ENCODE assay signal across 8 cellular contexts in the genomic region with DNA sequence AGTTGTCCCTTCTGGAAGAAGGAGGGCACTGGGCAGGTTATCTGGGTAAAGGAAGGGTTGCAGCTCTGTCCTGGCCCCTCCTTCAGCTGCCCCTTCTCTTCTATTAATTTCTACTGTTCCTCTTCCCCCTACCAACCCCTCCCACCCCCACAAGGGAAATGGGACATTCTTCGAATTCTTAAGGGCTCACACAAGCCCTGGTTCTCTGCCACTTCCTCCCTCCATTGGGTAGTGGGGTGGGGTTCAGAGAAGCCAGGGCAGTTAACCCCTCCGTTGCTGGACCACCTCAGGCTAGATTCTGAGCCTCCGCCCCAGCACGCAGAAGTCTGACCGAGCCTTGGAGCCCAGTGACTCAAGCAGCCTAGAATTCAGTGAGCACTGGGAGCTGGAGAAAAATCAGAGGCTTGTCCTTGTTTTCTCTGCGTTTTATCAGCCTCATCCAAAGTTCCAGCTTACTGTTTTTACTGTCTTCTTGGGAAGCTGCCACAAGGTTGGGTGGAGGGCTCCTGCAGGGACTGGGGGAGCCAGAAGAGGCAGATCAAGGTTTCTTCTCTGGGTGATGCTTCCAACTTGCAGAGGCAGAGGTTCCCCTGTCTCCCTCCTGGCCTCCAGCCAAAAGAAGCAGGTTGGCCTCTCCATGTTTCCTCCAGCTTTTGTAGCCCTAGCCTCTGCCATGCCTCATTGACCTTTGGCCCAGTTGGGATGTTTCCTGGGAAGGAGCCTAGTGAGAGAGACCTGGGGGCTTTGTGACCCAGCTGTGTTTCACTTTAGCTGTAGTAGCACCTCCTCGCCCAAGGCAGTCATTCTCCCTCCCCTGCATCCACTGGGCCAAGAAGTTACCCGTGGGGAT. TPM values are rescaled to one million over a fixed set of nuclear protein-coding genes. Genes with fewer than 3 reads are reported as not detected.
DNase-seq lines count a peak whose midpoint lies in the region; ATAC-seq and TF ChIP-seq lines count a peak whose summit lies in the region.

No MANE protein-coding gene starts in this region.

- H3K4me2 ChIP-seq in PC-3 (ENCODE audit: low read length) (peak overlapping the region; percentile 77), mesendoderm (ENCODE audit: low read length) (peak overlapping the region; percentile 19)

- H4K5ac ChIP-seq in mesendoderm (ENCODE audit: low read length), result no peak overlapping the region

- peak overlapping the region; percentile 84 for H3K56ac ChIP-seq in mesendoderm (ENCODE audit: low read length)

- H3K79me2 ChIP-seq in PC-3 (ENCODE audit: low read length) (peaks cover 63% of the 10 kb centered on the region), mesendoderm (ENCODE audit: control insufficient read depth, insufficient read depth, low read length) (peaks cover 58% of the 10 kb centered on the region)

- H3K79me1 ChIP-seq in mesendoderm (ENCODE audit: low read length), result peaks cover 27% of the 10 kb centered on the region

- peaks cover 10% of the 10 kb centered on the region; the same call in 1 of the 2 replicates for H3K36me3 ChIP-seq in PC-3 (ENCODE audit: low read depth, low read length)
- peaks cover 26 to 56% of the 10 kb centered on the region in 2 donors for H3K36me3 ChIP-seq in duodenal mucosa (ENCODE audit: control insufficient read depth in 1 of 2, insufficient read depth in 2 of 2, low read length in 2 of 2)
- peaks cover 2% of the 10 kb centered on the region for H3K36me3 ChIP-seq in mesendoderm (ENCODE audit: control insufficient read depth, insufficient read depth, low read length)
- no peaks in the 10 kb centered on the region; the same call in 1 of the 2 replicates for H3K36me3 ChIP-seq in BE2C

- TF ChIP-seq CTCF in PC-3 (conservative IDR thresholded peaks at IDR 0.05; ENCODE audit: low read depth, low read length), result no peak
- no peak for TF ChIP-seq CTCF in BE2C (IDR thresholded peaks at IDR 0.05; ENCODE audit: low read depth, low read length)

- no TSS peak for BruUV-seq in PC-3 (replicated peaks; lab: Mats Ljungman, UMichigan)

- H3K9me2 ChIP-seq in PC-3 (replicated peaks; ENCODE audit: low read length), result no peaks in the 10 kb centered on the region

- peak overlapping the region; percentile 84 for H3K18ac ChIP-seq in mesendoderm (ENCODE audit: low read length)

- peak; percentile 79 for ATAC-seq in PC-3
- ATAC-seq in GM18909 (IDR thresholded peaks at IDR 0.05; ENCODE audit: poor library complexity, unreplicated experiment), result no peak

- H2BK15ac ChIP-seq in mesendoderm (replicated peaks; ENCODE audit: low read depth), result no peak overlapping the region

- CTCF ChIA-PET in PC-3 (lab: Charles Lee), result no interaction called here

- peak overlapping the region; percentile 79 for H2AK5ac ChIP-seq in mesendoderm (ENCODE audit: low read length)

- H3K4me1 ChIP-seq in PC-3 (ENCODE audit: insufficient read depth, low read length) (peaks cover 30% of the 10 kb centered on the region), duodenal mucosa (ENCODE audit: control insufficient read depth in 1 of 2, insufficient read depth in 2 of 2, low read length in 2 of 2) (peaks cover 71 to 74% of the 10 kb centered on the region in 2 donors), mesendoderm (ENCODE audit: control insufficient read depth, low read depth, low read length) (peaks cover 27% of the 10 kb centered on the region), BE2C (peaks cover 10% of the 10 kb centered on the region)

- peak overlapping the region; percentile 90 for H3K23ac ChIP-seq in mesendoderm (ENCODE audit: low read length)

- H2AFZ ChIP-seq in PC-3 (ENCODE audit: low read length), result no peak overlapping the region

- H3K27me3 ChIP-seq in PC-3 (ENCODE audit: low read length), result no peaks in the 10 kb centered on the region
- H3K27me3 ChIP-seq in duodenal mucosa (ENCODE audit: control insufficient read depth in 1 of 2, insufficient read depth in 2 of 2, low read length in 2 of 2), result no peaks in the 10 kb centered on the region
- no peaks in the 10 kb centered on the region for H3K27me3 ChIP-seq in mesendoderm (ENCODE audit: insufficient read depth, low read length, poor library complexity)
- H3K27me3 ChIP-seq in BE2C, result no peaks in the 10 kb centered on the region

- intact Hi-C loops in PC-3 (cut with micrococcal nuclease), result no loop called here
- intact Hi-C loops in head of caudate nucleus (cut with DNase I), result loop anchor here (10.0 kb wide), 1 partner anchor 45 kb away; a partner anchor contains a TSS

- no peak overlapping the region for H3K4ac ChIP-seq in mesendoderm (ENCODE audit: low read depth, low read length)

- no peaks in the 10 kb centered on the region for H3K9me3 ChIP-seq in PC-3 (ENCODE audit: low read length)
- H3K9me3 ChIP-seq in duodenal mucosa (ENCODE audit: control insufficient read depth in 1 of 2, low read length in 2 of 2), result no peaks in the 10 kb centered on the region
- H3K9me3 ChIP-seq in BE2C, result no peaks in the 10 kb centered on the region

- POLR2A ChIA-PET in PC-3 (lab: Charles Lee; ENCODE audit: unreplicated experiment), result interaction anchor here (0.5 to 0.7 kb wide), 3 partner anchors 10 to 753 kb away, joined by 3 to 15 read pairs (median 9); no protein-coding TSS in a partner anchor

- no peaks in the 10 kb centered on the region for H3F3A ChIP-seq in PC-3 (ENCODE audit: low read length, unreplicated experiment)

- peak; percentile 98 for DNase-seq in ELR (ENCODE audit: low read depth)
- DNase-seq in PC-3, result peak; percentile 90
- peak; percentile 99 for DNase-seq in mesendoderm
- DNase-seq in head of caudate nucleus, result no peak
- DNase-seq in BE2C, result no peak
- no peak for DNase-seq in NCI-H1092 (lab: John Stamatoyannopoulos, UW)

- no CpG with 5 or more reads among the region's 8 CpGs for WGBS in mesendoderm (ENCODE audit: extremely low coverage, insufficient coverage, low lambda C conversion rate)

- H2BK5ac ChIP-seq in mesendoderm (ENCODE audit: low read length), result peak overlapping the region; percentile 84

- peak overlapping the region; percentile 88 for H4K8ac ChIP-seq in mesendoderm (ENCODE audit: low read depth, low read length)

- no peak overlapping the region for H2BK120ac ChIP-seq in mesendoderm (ENCODE audit: low read depth, low read length)

- no peaks in the 10 kb centered on the region for H4K20me1 ChIP-seq in PC-3 (ENCODE audit: low read length)

- H3K27ac ChIP-seq in PC-3 (ENCODE audit: low read length), result peak overlapping the region; percentile 48
- peak overlapping the region; percentile 41 for H3K27ac ChIP-seq in duodenal mucosa (ENCODE audit: low read depth, low read length)
- H3K27ac ChIP-seq in mesendoderm (ENCODE audit: low read depth, low read length), result peak overlapping the region; percentile 88

- H3K9ac ChIP-seq in PC-3 (ENCODE audit: low read length) (no peak overlapping the region), duodenal mucosa (ENCODE audit: low read depth in 1 of 2, low read length in 2 of 2) (no peak overlapping the region), mesendoderm (ENCODE audit: low read length) (peak overlapping the region; percentile 52)

- H3K4me3 ChIP-seq in PC-3 (ENCODE audit: low read length) (peak overlapping the region; percentile 50), duodenal mucosa (ENCODE audit: low read depth in 1 of 2, low read length in 2 of 2) (peak overlapping the region; percentile 30 to 32), mesendoderm (ENCODE audit: low read length) (no peak overlapping the region), BE2C (ENCODE audit: low read depth, low read length) (no peak overlapping the region)

RNA-seq across cellular contexts. Expression of a gene that starts 10.2 kb away (rescaled TPM):
- total RNA-seq in PC-3 (2014; rRNA removed), result 106 and 120 TPM in 2 replicates
- 160 TPM for polyA plus RNA-seq in mesendoderm (2013, experiment 1 of 2)
- 164 TPM for polyA plus RNA-seq in mesendoderm (2013, experiment 2 of 2)
- polyA plus RNA-seq in BE2C (2012; ENCODE audit: insufficient read depth, insufficient read length, low read depth), result 76.5 TPM

RNA-seq across cellular contexts. Expression of a gene that starts 26.6 kb away (rescaled TPM):
- 807 and 1,110 TPM in 2 replicates for total RNA-seq in PC-3 (2014; rRNA removed)
- polyA plus RNA-seq in mesendoderm (2013, experiment 1 of 2), result 4,252 TPM
- 4,329 TPM for polyA plus RNA-seq in mesendoderm (2013, experiment 2 of 2)
- 917 TPM for polyA plus RNA-seq in BE2C (2012; ENCODE audit: insufficient read depth, insufficient read length, low read depth)

RNA-seq across cellular contexts. Expression of a gene that starts 55.0 kb away (rescaled TPM):
- total RNA-seq in PC-3 (2014; rRNA removed), result 11.8 and 15.0 TPM in 2 replicates
- 13.8 TPM for polyA plus RNA-seq in mesendoderm (2013, experiment 1 of 2)
- polyA plus RNA-seq in mesendoderm (2013, experiment 2 of 2), result 14.3 TPM
- polyA plus RNA-seq in BE2C (2012; ENCODE audit: insufficient read depth, insufficient read length, low read depth), result 30.8 TPM

Comparison
In these comparisons a context has a peak if more than half of its experiments do, and no peak if none do; other contexts are left out.
1. DNase-seq: peak in ELR (single experiment), PC-3 (single experiment) and mesendoderm (single experiment); none in head of caudate nucleus (0 of 42), BE2C (single experiment) and NCI-H1092 (single experiment).
2. H3K4me3 ChIP-seq: peak in PC-3 (single experiment) and duodenal mucosa (2 of 2); none in mesendoderm (single experiment) and BE2C (single experiment).
3. Peak in every context shown above with its lines, with median percentiles within 50 percentile points of each other: H3K27ac ChIP-seq.